1 cellular context compared by ENCODE assay signal in genomic region chr9:120919639-120920494, GRCh38.
TF ChIP-seq lines count a peak whose summit lies in the region.

No MANE protein-coding gene starts in this region.

TF ChIP-seq in SK-N-SH, 30 proteins besides CTCF, POLR2A, EP300 and RAD21 (continued from another document):
- TF ChIP-seq PBX3 (IDR thresholded peaks at IDR 0.05) (no peak), YY1 (IDR thresholded peaks at IDR 0.05; ENCODE audit: low read depth) (no peak), GABPA (IDR thresholded peaks at IDR 0.05; ENCODE audit: low read depth) (no peak)
